In genomic region chr1:245777752-245778151, GRCh38 we compare ENCODE assay signal across 23 cellular contexts.
"Had no signal": no experiment of that assay in that cellular context is flagged by ENCODE, and none has a peak within 500 bp of the region (broad histone marks: within the 10 kb centered on the region; RNA-seq: fewer than 3 reads in every experiment).

No MANE protein-coding gene starts in this region.

- H3K27ac Mint-ChIP-seq: mesothelial cell of epicardium had no signal

- H3K27me3 ChIP-seq: dorsolateral prefrontal cortex, esophagus muscularis mucosa, foreskin keratinocyte, gastroesophageal sphincter, heart left ventricle, hepatocyte, left lung had no signal

- FAIRE-seq: colon, endothelial cell of umbilical vein, frontal cortex, islet of Langerhans, keratinocyte had no signal

- DNase-seq: dermis blood vessel endothelial cell; dorsolateral prefrontal cortex; effector CD4-positive, alpha-beta T cell; effector memory CD4-positive, alpha-beta T cell; foreskin keratinocyte; heart left ventricle; hypothalamus; left cardiac atrium; left lung; left ventricle myocardium superior; lower lobe of right lung; mesenchymal stem cell; mucosa of descending colon had no signal

- H3K4me1 ChIP-seq: esophagus muscularis mucosa, foreskin keratinocyte, gastroesophageal sphincter, left lung, lower lobe of right lung had no signal

- H3K9me3 ChIP-seq: gastroesophageal sphincter, lower lobe of right lung, mucosa of descending colon had no signal

- H3K4me3 Mint-ChIP-seq: mesothelial cell of epicardium had no signal

- H3K36me3 ChIP-seq: esophagus muscularis mucosa, gastroesophageal sphincter, heart left ventricle, left lung, lower lobe of right lung had no signal

- H3K27ac ChIP-seq: coronary artery, dorsolateral prefrontal cortex, esophagus muscularis mucosa, foreskin keratinocyte, gastroesophageal sphincter, heart left ventricle, hepatocyte, left lung, lower lobe of right lung had no signal

- H3K4me3 ChIP-seq: coronary artery, dorsolateral prefrontal cortex, esophagus muscularis mucosa, gastroesophageal sphincter, heart left ventricle, hepatocyte, left lung, lower lobe of right lung, mucosa of descending colon had no signal

- ATAC-seq: foreskin keratinocyte, gastroesophageal sphincter, heart left ventricle, left cardiac atrium, left lung, left ventricle myocardium superior, lower lobe of right lung, mucosa of descending colon had no signal
